16 cellular contexts compared by ENCODE assay signal in genomic region chr2:37011126-37011525, GRCh38. TPM values are rescaled to one million over a fixed set of nuclear protein-coding genes. Genes with fewer than 3 reads are reported as not detected.
A peak's percentile ranks its signal among the peaks of the same experiment; 100 is the strongest.
DNase-seq lines count a peak whose midpoint lies in the region; ATAC-seq and TF ChIP-seq lines count a peak whose summit lies in the region.
"Had no signal": no experiment of that assay in that cellular context is flagged by ENCODE, and none has a peak within 500 bp of the region (broad histone marks: within the 10 kb centered on the region; RNA-seq: fewer than 3 reads in every experiment).

No MANE protein-coding gene starts in this region.

- DNase-seq in activated B cell treated with CpG ODN at 0.5 μM for 24 hours (no peak), DMS79 treated with DMSO at 0.1 percent for 48 hours (lab: John Stamatoyannopoulos, UW) (no peak), hippocampal formation (lab: John Stamatoyannopoulos, UW) (no peak), BE2C (no peak), kidney glomerular epithelial cell (lab: John Stamatoyannopoulos, UW) (no peak)
- DNase-seq: activated CD8-positive, alpha-beta memory T cell treated with anti-CD3 and anti-CD28 coated beads for 24 hours; cerebellar nuclear complex; glutamatergic neuron; IMR-90; left cardiac atrium; NCI-H1417; NCI-H524 had no signal

- peaks cover 57% of the 10 kb centered on the region for H3K36me3 Mint-ChIP-seq in activated B cell treated with CpG ODN at 0.5 μM for 24 hours (ENCODE audit: low read depth)

- no peaks in the 10 kb centered on the region for H3K27me3 Mint-ChIP-seq in activated B cell treated with CpG ODN at 0.5 μM for 24 hours

- ATAC-seq in GM18907 (IDR thresholded peaks at IDR 0.05; ENCODE audit: unreplicated experiment) (peak; percentile 46), HG03103 (IDR thresholded peaks at IDR 0.05; ENCODE audit: low read depth, unreplicated experiment) (peak; percentile 50), activated B cell treated with CpG ODN at 0.5 μM for 24 hours (ENCODE audit: low read depth) (peak; percentile 56)
- ATAC-seq: left cardiac atrium, Right ventricle myocardium inferior had no signal

- TF ChIP-seq CTCF in DOHH2 (IDR thresholded peaks at IDR 0.05; ENCODE audit: low read depth, low read length, poor library complexity, severe bottlenecking): no peak
- TF ChIP-seq CTCF in activated B cell treated with CpG ODN at 0.5 μM for 24 hours (IDR thresholded peaks at IDR 0.05): no peak
- TF ChIP-seq CTCF in BE2C (IDR thresholded peaks at IDR 0.05; ENCODE audit: low read depth, low read length): no peak

- H3K79me2 ChIP-seq in DOHH2 (ENCODE audit: control insufficient read depth, low read length): no peaks in the 10 kb centered on the region

- H3K4me3 ChIP-seq in DOHH2 (ENCODE audit: low read length): 0 out of 2 replicates have a peak overlapping the region, but pooled peaks have one; percentile 3
- no peak overlapping the region for H3K4me3 ChIP-seq in BE2C (ENCODE audit: low read depth, low read length)

- no peak overlapping the region for H3K27ac ChIP-seq in DOHH2 (ENCODE audit: low read depth, low read length)

- H3K9me3 Mint-ChIP-seq in activated B cell treated with CpG ODN at 0.5 μM for 24 hours: no peaks in the 10 kb centered on the region

- 0 out of 2 replicates have a peak, but pooled peaks cover 5% of the 10 kb centered on the region for H3F3A ChIP-seq in DOHH2 (ENCODE audit: control insufficient read depth, insufficient read depth)

- peaks cover 35% of the 10 kb centered on the region for H3K4me1 ChIP-seq in DOHH2 (ENCODE audit: control insufficient read depth, low read length)
- no peaks in the 10 kb centered on the region for H3K4me1 ChIP-seq in BE2C

- CTCF ChIA-PET in activated B cell treated with CpG ODN at 0.5 μM for 24 hours (lab: Charles Lee): no interaction called here

- POLR2A ChIA-PET in activated B cell treated with CpG ODN at 0.5 μM for 24 hours (lab: Charles Lee): interaction anchor here (1.1 kb wide), 1 partner anchor 45 kb away, joined by 6 read pairs; the partner anchor contains the start of gene STRN

- peak overlapping the region; percentile 71 for H3K27ac Mint-ChIP-seq in activated B cell treated with CpG ODN at 0.5 μM for 24 hours

- intact Hi-C loops in activated B cell treated with CpG ODN at 0.5 μM for 24 hours (cut with micrococcal nuclease): loop anchor here (5.0 kb wide), 2 partner anchors 71 to 1366 kb away; partner anchors contain the start of genes ATL2, GPATCH11 and HEATR5B

- H3K9me3 ChIP-seq in DOHH2 (ENCODE audit: control insufficient read depth, insufficient read depth, low read length) (no peaks in the 10 kb centered on the region), BE2C (no peaks in the 10 kb centered on the region)

- peaks cover 44% of the 10 kb centered on the region for H3K4me1 Mint-ChIP-seq in activated B cell treated with CpG ODN at 0.5 μM for 24 hours

- H4K20me1 ChIP-seq in DOHH2 (ENCODE audit: control insufficient read depth, insufficient read depth, low read depth, low read length): no peaks in the 10 kb centered on the region

- no peaks in the 10 kb centered on the region for H3K27me3 ChIP-seq in DOHH2 (ENCODE audit: control insufficient read depth, low read length)
- H3K27me3 ChIP-seq in BE2C: no peaks in the 10 kb centered on the region

- H3K4me2 ChIP-seq in DOHH2 (ENCODE audit: low read length): peak overlapping the region; percentile 50

- H3K4me3 Mint-ChIP-seq in activated B cell treated with CpG ODN at 0.5 μM for 24 hours: peak overlapping the region; percentile 64

- no peaks in the 10 kb centered on the region for H3K9me2 ChIP-seq in DOHH2 (replicated peaks; ENCODE audit: control insufficient read depth, low read length)

- peaks cover 12% of the 10 kb centered on the region for H3K36me3 ChIP-seq in DOHH2 (ENCODE audit: control insufficient read depth, low read length)
- peaks cover 12% of the 10 kb centered on the region for H3K36me3 ChIP-seq in BE2C

RNA-seq across cellular contexts. Expression of gene STRN, which starts 44.8 kb away (rescaled TPM):
- total RNA-seq in activated B cell treated with CpG ODN at 0.5 μM for 24 hours: 24.7 and 24.9 TPM in 2 replicates
- polyA plus RNA-seq in BE2C (2012; ENCODE audit: insufficient read depth, insufficient read length, low read depth): 6.2 TPM
